ENCODE assay signal across 8 cellular contexts in genomic region chr3:39458579-39458978, GRCh38. TPM values are rescaled to one million over a fixed set of nuclear protein-coding genes. Genes with fewer than 3 reads are reported as not detected.
"Had no signal": no experiment of that assay in that cellular context is flagged by ENCODE, and none has a peak within 500 bp of the region (broad histone marks: within the 10 kb centered on the region; RNA-seq: fewer than 3 reads in every experiment).

No MANE protein-coding gene starts in this region.

RNA-seq across cellular contexts. Expression of gene MOBP, which starts 8.9 kb away (rescaled TPM):
- total RNA-seq: activated CD4-positive, alpha-beta memory T cell treated with anti-CD3 and anti-CD28 coated beads, Interleukin-2, amount 10 ng/mL, durations not matched to agents 7 days and 5 days; activated CD4-positive, alpha-beta T cell treated with anti-CD3 and anti-CD28 coated beads for 36 hours; activated CD4-positive, alpha-beta T cell treated with anti-CD3 and anti-CD28 coated beads, Interleukin-2, amount 10 ng/mL, durations not matched to agents 7 days and 5 days; activated CD8-positive, alpha-beta memory T cell treated with anti-CD3 and anti-CD28 coated beads, Interleukin-2, amount 10 ng/mL, durations not matched to agents 7 days and 5 days; activated CD8-positive, alpha-beta T cell treated with anti-CD3 and anti-CD28 coated beads, Interleukin-2, amount 10 ng/mL, durations not matched to agents 7 days and 5 days; activated naive CD8-positive, alpha-beta T cell treated with anti-CD3 and anti-CD28 coated beads, Interleukin-2, amount 10 ng/mL, durations not matched to agents 7 days and 5 days; activated T-helper 2 cell treated with anti-CD3 and anti-CD28 coated beads, Interferon-gamma antibody, Interleukin-2, Interleukin-4, amounts not matched to agents 10 μg/mL and 5 μg/mL and 100 μg/mL, durations not matched to agents 14 hours and 24 hours and 36 hours; body of pancreas had no signal
